Comparison of ENCODE assay signal across 20 cellular contexts in the genomic region with DNA sequence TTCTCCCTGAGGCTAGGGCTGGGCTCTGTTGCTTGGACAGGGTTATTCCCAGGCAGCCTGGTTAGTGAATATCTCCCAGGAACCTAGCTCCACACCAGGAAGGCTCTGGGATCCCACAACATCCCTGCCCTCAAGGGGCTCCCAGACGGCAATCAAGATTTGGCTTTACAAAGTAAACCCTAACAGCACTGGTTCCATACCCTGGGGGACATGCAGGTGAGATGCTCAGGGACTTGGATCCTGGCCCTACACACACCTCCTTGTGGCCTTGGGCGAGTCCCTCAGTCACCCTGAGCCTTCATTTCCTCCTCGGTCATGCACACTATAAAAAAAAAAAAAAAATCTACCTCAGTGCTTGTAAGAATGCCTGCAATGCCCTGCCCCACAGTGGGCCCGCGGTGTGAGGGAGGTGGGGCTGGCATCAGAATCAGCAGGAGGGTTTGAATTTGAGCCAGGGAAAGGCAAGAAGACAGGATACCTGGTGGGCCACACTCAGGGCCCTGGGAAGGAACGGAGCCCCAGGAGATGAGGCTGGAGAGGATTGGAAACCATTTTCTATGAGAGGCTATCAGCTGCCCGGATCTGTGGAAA.
DNase-seq lines count a peak whose midpoint lies in the region; ATAC-seq, FAIRE-seq and TF ChIP-seq lines count a peak whose summit lies in the region.
"Had no signal": no experiment of that assay in that cellular context is flagged by ENCODE, and none has a peak within 500 bp of the region (broad histone marks: within the 10 kb centered on the region; RNA-seq: fewer than 3 reads in every experiment).

No MANE protein-coding gene starts in this region.

- TF ChIP-seq CTCF in Caco-2 (IDR thresholded peaks at IDR 0.05; ENCODE audit: insufficient read depth in 1 of 2, low read depth in 1 of 2, low read length in 1 of 2, severe bottlenecking in 1 of 2, unreplicated experiment in 1 of 2) = no peak
- no peak for TF ChIP-seq CTCF in RWPE1 (conservative IDR thresholded peaks at IDR 0.05; ENCODE audit: low read depth)
- no peak for TF ChIP-seq CTCF in GM13977 (IDR thresholded peaks at IDR 0.05; ENCODE audit: extremely low read depth, insufficient read depth, missing control alignments)

- H3K14ac ChIP-seq in trophoblast cell (ENCODE audit: low read length) = no peak overlapping the region

- H3K23ac ChIP-seq in trophoblast cell (ENCODE audit: low read length) = no peak overlapping the region

- peak overlapping the region; percentile 64 for H3K27ac Mint-ChIP-seq in Caco-2 (ENCODE audit: unreplicated experiment)
- H3K27ac Mint-ChIP-seq: activated T-cell treated with anti-CD3 and anti-CD28 coated beads, Interleukin-2, amount 50 U/mL, for 72 hours; CD4-positive, alpha-beta T cell had no signal

- H3K9me3 ChIP-seq in Caco-2 = no peaks in the 10 kb centered on the region
- peaks cover 6% of the 10 kb centered on the region for H3K9me3 ChIP-seq in trophoblast cell (ENCODE audit: insufficient read depth, low read depth, low read length)
- H3K9me3 ChIP-seq: esophagus squamous epithelium had no signal

- no peaks in the 10 kb centered on the region for H3K27me3 Mint-ChIP-seq in Caco-2 (ENCODE audit: insufficient read depth, unreplicated experiment)
- H3K27me3 Mint-ChIP-seq: CD4-positive, alpha-beta T cell had no signal

- POLR2A ChIA-PET in Caco-2 (lab: Charles Lee) (no interaction called here), RWPE1 (lab: Yijun Ruan, JAX; ENCODE audit: low non-redundant PET) (no interaction called here)

- in situ Hi-C loops in GM13977 (cut with MboI; ENCODE audit: low pct_unique_long_range_greater_than_20kb, low sequenced_read_pairs, unreplicated experiment) = loop anchor here (25.0 kb wide), 1 partner anchor 245 kb away; the partner anchor contains the start of gene SLC35E4

- no peak overlapping the region for H4K12ac ChIP-seq in trophoblast cell (ENCODE audit: low read depth, low read length)

- no peak overlapping the region for H2BK12ac ChIP-seq in trophoblast cell (ENCODE audit: low read length)

- no peak for FAIRE-seq in RCC 7860 (lab: Jason Lieb, UNC)
- FAIRE-seq: astrocyte had no signal

- no TSS peak for BruUV-seq in Caco-2 (replicated peaks; lab: Mats Ljungman, UMichigan)

- no peaks in the 10 kb centered on the region for H3K79me1 ChIP-seq in trophoblast cell (ENCODE audit: low read length)

- no peak overlapping the region for H3K4me3 ChIP-seq in Caco-2 (ENCODE audit: low read depth, low read length)
- no peak overlapping the region for H3K4me3 ChIP-seq in trophoblast cell (ENCODE audit: low read depth, low read length)
- H3K4me3 ChIP-seq: esophagus squamous epithelium had no signal

- H3K9me3 Mint-ChIP-seq in Caco-2 (ENCODE audit: unreplicated experiment) = no peaks in the 10 kb centered on the region
- H3K9me3 Mint-ChIP-seq: activated T-cell treated with anti-CD3 and anti-CD28 coated beads, Interleukin-2, amount 50 U/mL, for 72 hours; CD4-positive, alpha-beta T cell had no signal

- no peak overlapping the region for H2AK5ac ChIP-seq in trophoblast cell (ENCODE audit: low read length)

- WGBS in trophoblast cell (ENCODE audit: extremely low coverage, insufficient coverage, insufficient read length) = no CpG with 5 or more reads among the region's 7 CpGs

- DNase-seq in Caco-2 = no peak
- no peak for DNase-seq in RWPE1 (ENCODE audit: low spot score)
- peak; percentile 9 for DNase-seq in left ventricle myocardium superior
- DNase-seq in trophoblast cell = no peak
- DNase-seq in HuH-7.5 (ENCODE audit: low spot score) = no peak
- no peak for DNase-seq in RCC 7860 (ENCODE audit: low spot score)
- no peak for DNase-seq in GM13977 (ENCODE audit: low spot score)
- no peak for DNase-seq in HuH-7 (ENCODE audit: low spot score)
- DNase-seq: activated CD8-positive, alpha-beta memory T cell treated with anti-CD3 and anti-CD28 coated beads for 24 hours; activated naive CD4-positive, alpha-beta T cell treated with anti-CD3 and anti-CD28 coated beads, Interleukin-2, amount 50 U/mL, for 16 hours; activated T-cell treated with anti-CD3 and anti-CD28 coated beads, Interleukin-2, amount 50 U/mL, for 72 hours; CD4-positive, alpha-beta T cell; DMS153; effector CD4-positive, alpha-beta T cell; esophagus squamous epithelium; GF-D8; NCI-H187; NCI-H226; T1000 had no signal

- H3K4me3 Mint-ChIP-seq in Caco-2 (ENCODE audit: unreplicated experiment) = peak overlapping the region; percentile 58
- H3K4me3 Mint-ChIP-seq: activated T-cell treated with anti-CD3 and anti-CD28 coated beads, Interleukin-2, amount 50 U/mL, for 72 hours; CD4-positive, alpha-beta T cell had no signal

- no peaks in the 10 kb centered on the region for H3K4me1 Mint-ChIP-seq in Caco-2 (ENCODE audit: low read depth, unreplicated experiment)

- H3K36me3 ChIP-seq in Caco-2 (ENCODE audit: control insufficient read depth, insufficient read depth, low read length) = no peaks in the 10 kb centered on the region
- no peaks in the 10 kb centered on the region for H3K36me3 ChIP-seq in trophoblast cell (ENCODE audit: control insufficient read depth in 1 of 2, insufficient read depth in 2 of 2, low read length in 2 of 2)
- H3K36me3 ChIP-seq: esophagus squamous epithelium had no signal

- no peak overlapping the region for H2BK5ac ChIP-seq in trophoblast cell (ENCODE audit: low read depth, low read length, poor library complexity)

- peak overlapping the region; percentile 14 for H3K9ac ChIP-seq in trophoblast cell (ENCODE audit: low read length)

- no peak overlapping the region for H3K4ac ChIP-seq in trophoblast cell (ENCODE audit: low read depth, low read length)

- intact Hi-C loops in Caco-2 (cut with micrococcal nuclease; ENCODE audit: unreplicated experiment) = no loop called here
- intact Hi-C loops in left ventricle myocardium superior (cut with micrococcal nuclease) = no loop called here

- no peaks in the 10 kb centered on the region for H3K79me2 ChIP-seq in trophoblast cell (ENCODE audit: control insufficient read depth, insufficient read depth, low read length, poor library complexity)

- ATAC-seq in left ventricle myocardium superior = no peak
- ATAC-seq: activated T-cell treated with anti-CD3 and anti-CD28 coated beads, Interleukin-2, amount 50 U/mL, for 72 hours had no signal

- H3K27me3 ChIP-seq in Caco-2 (replicated peaks; ENCODE audit: control insufficient read depth, insufficient read depth, low read length) (no peaks in the 10 kb centered on the region), trophoblast cell (ENCODE audit: insufficient read depth, low read length) (no peaks in the 10 kb centered on the region)
- H3K27me3 ChIP-seq: esophagus squamous epithelium had no signal

- peaks cover 6% of the 10 kb centered on the region for H3K36me3 Mint-ChIP-seq in Caco-2 (ENCODE audit: insufficient read depth, unreplicated experiment)

- H3K27ac ChIP-seq in RWPE1 = peak overlapping the region; percentile 23; the same call in 1 of the 2 replicates
- no peak overlapping the region for H3K27ac ChIP-seq in trophoblast cell (ENCODE audit: low read depth, low read length)
- H3K27ac ChIP-seq: esophagus squamous epithelium had no signal

- no peak overlapping the region for H3K18ac ChIP-seq in trophoblast cell (ENCODE audit: low read length)

- H2BK120ac ChIP-seq in trophoblast cell (ENCODE audit: insufficient read depth, low read length, poor library complexity) = no peak overlapping the region

- CTCF ChIA-PET in Caco-2 (lab: Charles Lee) = interaction anchor here (1.1 to 1.5 kb wide), 2 partner anchors 8 to 80 kb away, joined by 3 to 6 read pairs; no protein-coding TSS in a partner anchor
- CTCF ChIA-PET in RWPE1 (lab: Yijun Ruan, JAX) = no interaction called here

- H3K4me1 ChIP-seq in Caco-2 (peaks cover 16% of the 10 kb centered on the region), trophoblast cell (ENCODE audit: control insufficient read depth in 1 of 2, insufficient read depth in 2 of 2, low read length in 2 of 2) (peaks cover 1% of the 10 kb centered on the region in 2 experiments)

- H3K4me2 ChIP-seq in trophoblast cell (ENCODE audit: low read length) = no peak overlapping the region

- no peak overlapping the region for H4K91ac ChIP-seq in trophoblast cell (ENCODE audit: low read depth, low read length)

- H2AFZ ChIP-seq in trophoblast cell (ENCODE audit: insufficient read depth, low read length, poor library complexity) = no peak overlapping the region

- no peak overlapping the region for H4K8ac ChIP-seq in trophoblast cell (ENCODE audit: low read depth, low read length)
